In genomic region chr2:105488198-105488757, GRCh38 we compare ENCODE assay signal across 19 cellular contexts.
DNase-seq lines count a peak whose midpoint lies in the region; ATAC-seq and TF ChIP-seq lines count a peak whose summit lies in the region.
"Had no signal": no experiment of that assay in that cellular context is flagged by ENCODE, and none has a peak within 500 bp of the region (broad histone marks: within the 10 kb centered on the region; RNA-seq: fewer than 3 reads in every experiment).

No MANE protein-coding gene starts in this region.

- no peak overlapping the region for H3K4me3 Mint-ChIP-seq in endodermal cell
- H3K4me3 Mint-ChIP-seq: CD8-positive, alpha-beta memory T cell had no signal

- H3K27me3 ChIP-seq in adipocyte (replicated peaks; ENCODE audit: control insufficient read depth, insufficient read depth, low read length) (no peaks in the 10 kb centered on the region), cardiac muscle cell (no peaks in the 10 kb centered on the region), skeletal muscle satellite cell (ENCODE audit: control insufficient read depth, insufficient read depth, low read length) (no peaks in the 10 kb centered on the region), endodermal cell (ENCODE audit: control insufficient read depth, insufficient read depth, low read length, poor library complexity, severe bottlenecking) (no peaks in the 10 kb centered on the region), lower lobe of right lung (ENCODE audit: low read depth) (no peaks in the 10 kb centered on the region)
- H3K27me3 ChIP-seq: SJSA1 had no signal

- H3K27me3 Mint-ChIP-seq in endodermal cell (ENCODE audit: insufficient read depth), result peaks cover 3% of the 10 kb centered on the region

- TF ChIP-seq CTCF in cardiac muscle cell (IDR thresholded peaks at IDR 0.05; ENCODE audit: low read depth, low read length) (no peak), endodermal cell (conservative IDR thresholded peaks at IDR 0.05) (no peak), RWPE1 (conservative IDR thresholded peaks at IDR 0.05; ENCODE audit: low read depth) (no peak), lower lobe of right lung (IDR thresholded peaks at IDR 0.05) (no peak)

- peaks cover 4% of the 10 kb centered on the region for H3K9me3 Mint-ChIP-seq in endodermal cell

- H3K36me3 ChIP-seq in adipocyte (ENCODE audit: control insufficient read depth, insufficient read depth, low read length, severe bottlenecking) (no peaks in the 10 kb centered on the region), cardiac muscle cell (no peaks in the 10 kb centered on the region), skeletal muscle satellite cell (ENCODE audit: insufficient read depth, low read length) (no peaks in the 10 kb centered on the region), endodermal cell (ENCODE audit: control insufficient read depth, insufficient read depth, low read length) (no peaks in the 10 kb centered on the region), lower lobe of right lung (no peaks in the 10 kb centered on the region)
- H3K36me3 ChIP-seq: SJSA1 had no signal

- no peak for ATAC-seq in HG03565 (IDR thresholded peaks at IDR 0.05; ENCODE audit: unreplicated experiment)
- no peak for ATAC-seq in lower lobe of right lung
- ATAC-seq: PC-3 had no signal

- intact Hi-C loops in lower lobe of right lung (cut with DNase I), result no loop called here

- H3K4me2 ChIP-seq in skeletal muscle satellite cell (ENCODE audit: low read length), result no peak overlapping the region

- H3K9me3 ChIP-seq in adipocyte (ENCODE audit: control insufficient read depth, low read length), result peaks cover 21% of the 10 kb centered on the region
- no peaks in the 10 kb centered on the region for H3K9me3 ChIP-seq in cardiac muscle cell (ENCODE audit: low read depth)
- H3K9me3 ChIP-seq in skeletal muscle satellite cell (replicated peaks; ENCODE audit: low read length), result peaks cover under 1% of the 10 kb centered on the region
- peaks cover 18% of the 10 kb centered on the region for H3K9me3 ChIP-seq in endodermal cell (ENCODE audit: control insufficient read depth, low read length)
- peaks cover 11% of the 10 kb centered on the region for H3K9me3 ChIP-seq in lower lobe of right lung
- H3K9me3 ChIP-seq: SJSA1 had no signal

- H3K27ac ChIP-seq in cardiac muscle cell (peak overlapping the region; percentile 79), endodermal cell (ENCODE audit: low read depth, low read length) (no peak overlapping the region), RWPE1 (no peak overlapping the region), lower lobe of right lung (no peak overlapping the region)

- WGBS in endodermal cell (ENCODE audit: insufficient coverage in 1 of 2, insufficient read length in 1 of 2), 2 experiments, result 91 to 93% methylated on average over 7 to 9 of the region's 9 CpGs

- CTCF ChIA-PET in RWPE1 (lab: Yijun Ruan, JAX), result no interaction called here

- peak overlapping the region; percentile 43 for H3K9ac ChIP-seq in adipocyte (ENCODE audit: low read length)
- H3K9ac ChIP-seq in skeletal muscle satellite cell (ENCODE audit: low read depth, low read length), result peak overlapping the region; percentile 45
- no peak overlapping the region for H3K9ac ChIP-seq in endodermal cell (ENCODE audit: extremely low read depth, low read length, poor library complexity, severe bottlenecking)

- DNase-seq in adipocyte (ENCODE audit: low read depth) (no peak), cardiac muscle cell (ENCODE audit: low read depth in 1 of 2, low spot score in 1 of 2) (peak in 1 of 2 donors; percentile 88), iris pigment epithelial cell (ENCODE audit: low read depth) (peak; percentile 16), endodermal cell (no peak), RWPE1 (ENCODE audit: low spot score) (no peak), lower lobe of right lung (no peak)
- DNase-seq: ACHN; C1 segment of cervical spinal cord; CD8-positive, alpha-beta memory T cell; NCI-H1105; NCI-H1694; NCI-H2107; NCI-H2227 treated with DMSO at 0.1 percent for 48 hours; NCI-H510A treated with DMSO at 0.1 percent for 48 hours; NCI-H774; PC-3 had no signal

- POLR2A ChIA-PET in RWPE1 (lab: Yijun Ruan, JAX; ENCODE audit: low non-redundant PET), result no interaction called here

- no peak overlapping the region for H3K27ac Mint-ChIP-seq in endodermal cell

- H3K4me1 ChIP-seq in adipocyte (ENCODE audit: control insufficient read depth, insufficient read depth, low read length) (peaks cover 36% of the 10 kb centered on the region), cardiac muscle cell (ENCODE audit: low read depth) (peaks cover 31% of the 10 kb centered on the region), skeletal muscle satellite cell (ENCODE audit: control insufficient read depth, insufficient read depth, low read length) (peaks cover 22% of the 10 kb centered on the region), endodermal cell (ENCODE audit: control insufficient read depth, insufficient read depth, low read length) (peaks cover 6% of the 10 kb centered on the region), lower lobe of right lung (no peaks in the 10 kb centered on the region)

- no peaks in the 10 kb centered on the region for H3K36me3 Mint-ChIP-seq in endodermal cell (ENCODE audit: low read depth)

- H3K4me3 ChIP-seq in adipocyte (ENCODE audit: low read length) (no peak overlapping the region), cardiac muscle cell (no peak overlapping the region), skeletal muscle satellite cell (ENCODE audit: low read length) (no peak overlapping the region), endodermal cell (ENCODE audit: low read length) (no peak overlapping the region), lower lobe of right lung (no peak overlapping the region)
- H3K4me3 ChIP-seq: SJSA1 had no signal

- peaks cover 17% of the 10 kb centered on the region for H3K4me1 Mint-ChIP-seq in endodermal cell
- H3K4me1 Mint-ChIP-seq: CD8-positive, alpha-beta memory T cell had no signal
